25 cellular contexts compared by ENCODE assay signal in the genomic region with DNA sequence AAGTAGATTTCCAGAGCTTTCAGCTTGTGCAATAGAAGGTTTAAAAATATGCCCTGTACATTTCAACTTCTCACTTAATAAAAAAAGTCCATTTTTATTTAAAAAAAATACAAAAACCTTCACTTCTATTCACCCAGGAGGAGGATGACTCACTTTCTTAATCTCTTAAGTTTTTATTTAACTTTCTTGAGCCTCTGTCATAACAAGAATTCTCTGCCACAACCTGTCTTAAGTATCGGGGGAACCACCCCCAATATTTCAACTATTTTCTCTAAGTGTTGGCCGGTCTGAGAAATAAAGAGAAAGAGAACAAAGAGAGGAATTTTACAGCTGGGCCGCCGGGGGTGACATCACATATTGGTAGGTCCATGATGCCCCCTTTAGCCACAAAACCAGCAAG. TPM values are rescaled to one million over a fixed set of nuclear protein-coding genes. Genes with fewer than 3 reads are reported as not detected.
"Had no signal": no experiment of that assay in that cellular context is flagged by ENCODE, and none has a peak within 500 bp of the region (broad histone marks: within the 10 kb centered on the region; RNA-seq: fewer than 3 reads in every experiment).

No MANE protein-coding gene starts in this region.

- H3K27ac ChIP-seq: HL-60, KMS-11, RWPE1, SJSA1, SK-N-MC had no signal

- H3K4me2 ChIP-seq: KMS-11 had no signal

- H3K9ac ChIP-seq: KMS-11 had no signal

- H3K36me3 ChIP-seq: SJSA1 had no signal

- DNase-seq: Kasumi-1, MV-4-11, NCI-H1048, NCI-H1105, NCI-H1417, NCI-H1436 treated with DMSO at 0.1 percent for 48 hours, NCI-H1694, NCI-H187 treated with DMSO at 0.1 percent for 48 hours, NCI-H2081, NCI-H2107, NCI-H2227 treated with DMSO at 0.1 percent for 48 hours, NCI-H524 treated with DMSO at 0.1 percent for 48 hours, NCI-H69, NCI-H774, SHP77 treated with DMSO at 0.1 percent for 48 hours had no signal

- FAIRE-seq: HTR-8/SVneo, K562 had no signal

- ATAC-seq: K562, Panc1, Right ventricle myocardium inferior had no signal

- H3K27me3 ChIP-seq: SJSA1 had no signal

- H3K4me1 ChIP-seq: SJSA1 had no signal

- H3K4me3 ChIP-seq: K562, SJSA1, SK-N-MC had no signal

RNA-seq across cellular contexts. Expression of gene LRATD1, which starts 58.4 kb away (rescaled TPM):
- total RNA-seq: SJSA1 had no signal
- polyA plus RNA-seq: IgD-negative memory B cell had no signal
